11 cellular contexts compared by ENCODE assay signal in genomic region chr19:15298847-15299567, GRCh38. TPM values are rescaled to one million over a fixed set of nuclear protein-coding genes. Genes with fewer than 3 reads are reported as not detected.
DNase-seq lines count a peak whose midpoint lies in the region; ATAC-seq and TF ChIP-seq lines count a peak whose summit lies in the region.
"Had no signal": no experiment of that assay in that cellular context is flagged by ENCODE, and none has a peak within 500 bp of the region (broad histone marks: within the 10 kb centered on the region; RNA-seq: fewer than 3 reads in every experiment).

No MANE protein-coding gene starts in this region.

- peak overlapping the region; percentile 71 for H3K27ac ChIP-seq in SK-N-MC
- peak overlapping the region; percentile 45 to 71 (median 58) for H3K27ac ChIP-seq in esophagus squamous epithelium
- peak overlapping the region; percentile 24 to 66 (median 26) for H3K27ac ChIP-seq in gastrocnemius medialis
- H3K27ac ChIP-seq: HL-60 had no signal

- DNase-seq in EH (ENCODE audit: low read depth) (peak; percentile 51), SK-N-MC (ENCODE audit: low read depth, low spot score) (no peak), esophagus squamous epithelium (lab: John Stamatoyannopoulos, UW) (no peak), gastrocnemius medialis (no peak), SW480 (ENCODE audit: low spot score) (no peak), Right ventricle myocardium superior (no peak)
- DNase-seq: activated CD4-positive, alpha-beta T cell treated with anti-CD3 and anti-CD28 coated beads for 1 hour; heart left ventricle; NCI-H1694 treated with DMSO at 0.1 percent for 48 hours had no signal

- ATAC-seq in gastrocnemius medialis (no peak), HG03045 (IDR thresholded peaks at IDR 0.05; ENCODE audit: unreplicated experiment) (no peak), Right ventricle myocardium superior (ENCODE audit: poor library complexity) (no peak)
- ATAC-seq: heart left ventricle had no signal

- H3K9me3 ChIP-seq in SK-N-MC (ENCODE audit: low read depth, low read length): no peaks in the 10 kb centered on the region
- no peaks in the 10 kb centered on the region for H3K9me3 ChIP-seq in esophagus squamous epithelium
- no peaks in the 10 kb centered on the region for H3K9me3 ChIP-seq in gastrocnemius medialis
- H3K9me3 ChIP-seq: heart left ventricle had no signal

- in situ Hi-C loops in gastrocnemius medialis (cut with MboI; ENCODE audit: low sequenced_read_pairs in 4 of 4): no loop called here

- intact Hi-C loops in esophagus squamous epithelium (cut with DNase I) (no loop called here), gastrocnemius medialis (cut with DNase I; ENCODE audit: low total_unique reads) (no loop called here), Right ventricle myocardium superior (cut with DNase I) (no loop called here)

- TF ChIP-seq POLR2A in esophagus squamous epithelium (IDR thresholded peaks at IDR 0.05): no peak
- no peak for TF ChIP-seq POLR2A in gastrocnemius medialis (IDR thresholded peaks at IDR 0.05)

- H3K4me3 ChIP-seq in SK-N-MC (no peak overlapping the region), esophagus squamous epithelium (no peak overlapping the region), gastrocnemius medialis (no peak overlapping the region)
- H3K4me3 ChIP-seq: heart left ventricle had no signal

- 64 to 77% methylated on average over 5 to 7 of the region's 7 CpGs for WGBS in esophagus squamous epithelium, 2 donors

- no peaks in the 10 kb centered on the region for H3K27me3 ChIP-seq in esophagus squamous epithelium
- no peaks in the 10 kb centered on the region for H3K27me3 ChIP-seq in gastrocnemius medialis
- H3K27me3 ChIP-seq: heart left ventricle had no signal

- no peak for TF ChIP-seq CTCF in esophagus squamous epithelium (IDR thresholded peaks at IDR 0.05)
- no peak for TF ChIP-seq CTCF in gastrocnemius medialis (IDR thresholded peaks at IDR 0.05 in 4 of 5, conservative IDR thresholded peaks at IDR 0.05 in 1 of 5)

- H3K4me1 ChIP-seq in esophagus squamous epithelium (peaks cover 79 to 100% (median 90%) of the 10 kb centered on the region in 3 donors), gastrocnemius medialis (peaks cover 94 to 96% of the 10 kb centered on the region in 2 donors)

- H3K36me3 ChIP-seq in SK-N-MC (ENCODE audit: insufficient read depth, low read length) (peaks cover 18% of the 10 kb centered on the region), esophagus squamous epithelium (peaks cover 0 to 13% (median 0%) of the 10 kb centered on the region in 3 donors), gastrocnemius medialis (no peaks in the 10 kb centered on the region)

- no peak overlapping the region for H3K9ac ChIP-seq in SK-N-MC (ENCODE audit: insufficient read length)

RNA-seq across cellular contexts. Expression of gene BRD4, which starts 33.3 kb away (rescaled TPM):
- total RNA-seq in esophagus squamous epithelium (10 to 100 TPM in 3 of 4 donors, 1 to 10 TPM in 1; 7.7 to 38.2 (median 31.3) TPM), gastrocnemius medialis (10 to 100 TPM; 64.8 to 83.2 (median 73.9) TPM), Right ventricle myocardium superior (55.1 TPM)
